ENCODE assay signal across 7 cellular contexts in genomic region chr22:29903371-29903770, GRCh38.
"Had no signal": no experiment of that assay in that cellular context is flagged by ENCODE, and none has a peak within 500 bp of the region (broad histone marks: within the 10 kb centered on the region; RNA-seq: fewer than 3 reads in every experiment).

No MANE protein-coding gene starts in this region.

- H3K27ac Mint-ChIP-seq: HFFc6 had no signal

- ATAC-seq: K562 had no signal

- H3K27ac ChIP-seq: GM23248 had no signal

- H3K36me3 ChIP-seq: HAP-1 had no signal

- H3K4me3 Mint-ChIP-seq: HFFc6 had no signal

- H3K9me3 Mint-ChIP-seq: HFFc6 had no signal

- H3K9ac ChIP-seq: GM23248 had no signal

- H3K9me3 ChIP-seq: HAP-1 had no signal

- DNase-seq: GM23248, GOT3, H7, HFFc6, IMR-90 had no signal

- H3K4me3 ChIP-seq: GM23248, HAP-1, K562 had no signal

- H2AFZ ChIP-seq: GM23248 had no signal
